In genomic region chr1:67146101-67146500, GRCh38 we compare ENCODE assay signal across 23 cellular contexts. TPM values are rescaled to one million over a fixed set of nuclear protein-coding genes. Genes with fewer than 3 reads are reported as not detected.
"Had no signal": no experiment of that assay in that cellular context is flagged by ENCODE, and none has a peak within 500 bp of the region (broad histone marks: within the 10 kb centered on the region; RNA-seq: fewer than 3 reads in every experiment).

No MANE protein-coding gene starts in this region.

- H3K9me3 ChIP-seq: SJSA1 had no signal

- H3K27me3 ChIP-seq: cardiac muscle cell had no signal

- H3K36me3 ChIP-seq: cardiac muscle cell, SJSA1 had no signal

- H3K4me3 Mint-ChIP-seq: activated CD4-positive, alpha-beta T cell treated with anti-CD3 and anti-CD28 coated beads for 36 hours; activated CD8-positive, alpha-beta T cell treated with anti-CD3 and anti-CD28 coated beads for 36 hours; activated naive CD4-positive, alpha-beta T cell treated with anti-CD3 and anti-CD28 coated beads, Interleukin-2, amount 10 ng/mL, durations not matched to agents 7 days and 5 days; activated T-cell treated with anti-CD3 and anti-CD28 coated beads, Interleukin-2, amount 50 U/mL, for 4 hours had no signal

- H3K27ac Mint-ChIP-seq: activated CD4-positive, alpha-beta T cell treated with anti-CD3 and anti-CD28 coated beads for 36 hours; activated CD8-positive, alpha-beta T cell treated with anti-CD3 and anti-CD28 coated beads for 36 hours; activated naive CD4-positive, alpha-beta T cell treated with anti-CD3 and anti-CD28 coated beads, Interleukin-2, amount 10 ng/mL, durations not matched to agents 7 days and 5 days; activated T-helper 2 cell treated with anti-CD3 and anti-CD28 coated beads, Interferon-gamma antibody, Interleukin-2, Interleukin-4, amounts not matched to agents 10 μg/mL and 5 μg/mL and 100 μg/mL, durations not matched to agents 14 hours and 24 hours and 36 hours had no signal

- H3K36me3 Mint-ChIP-seq: activated naive CD4-positive, alpha-beta T cell treated with anti-CD3 and anti-CD28 coated beads, Interleukin-2, amount 10 ng/mL, durations not matched to agents 7 days and 5 days had no signal

- H3K27ac ChIP-seq: cardiac muscle cell, SJSA1, VCaP had no signal

- ATAC-seq: activated CD4-positive, alpha-beta T cell treated with anti-CD3 and anti-CD28 coated beads for 36 hours; activated CD8-positive, alpha-beta T cell treated with anti-CD3 and anti-CD28 coated beads for 36 hours; activated T-cell treated with anti-CD3 and anti-CD28 coated beads, Interleukin-2, amount 50 U/mL, for 4 hours; HepG2; PC-3; SK-N-SH treated with all-trans-retinoic acid at 6 μM for 48 hours had no signal

- H3K4me3 ChIP-seq: cardiac muscle cell, SJSA1 had no signal

- H3K9me3 Mint-ChIP-seq: activated CD8-positive, alpha-beta T cell treated with anti-CD3 and anti-CD28 coated beads for 36 hours; activated naive CD4-positive, alpha-beta T cell treated with anti-CD3 and anti-CD28 coated beads, Interleukin-2, amount 10 ng/mL, durations not matched to agents 7 days and 5 days; activated T-cell treated with anti-CD3 and anti-CD28 coated beads, Interleukin-2, amount 50 U/mL, for 4 hours; activated T-helper 2 cell treated with anti-CD3 and anti-CD28 coated beads, Interferon-gamma antibody, Interleukin-2, Interleukin-4, amounts not matched to agents 10 μg/mL and 5 μg/mL and 100 μg/mL, durations not matched to agents 14 hours and 24 hours and 36 hours had no signal

- DNase-seq: activated CD4-positive, alpha-beta T cell treated with anti-CD3 and anti-CD28 coated beads for 36 hours; activated CD8-positive, alpha-beta T cell treated with anti-CD3 and anti-CD28 coated beads for 36 hours; activated gamma-delta T cell treated with Interleukin-2 at 50 U/mL for 16 hours; activated naive CD4-positive, alpha-beta T cell treated with anti-CD3 and anti-CD28 coated beads, Interleukin-2, amount 10 ng/mL, durations not matched to agents 7 days and 5 days; activated T-cell treated with anti-CD3 and anti-CD28 coated beads, Interleukin-2, amount 50 U/mL, for 4 hours; aorta; MM.1S; NCI-H1105 treated with DMSO at 0.1 percent for 48 hours; NCI-H1436 treated with DMSO at 0.1 percent for 48 hours; NCI-H187 treated with DMSO at 0.1 percent for 48 hours; NCI-H2081 treated with DMSO at 0.1 percent for 48 hours; NCI-H446; NCI-H524; PC-3; SHP77; T1000 had no signal

- FAIRE-seq: HepG2, RCC 7860 had no signal

RNA-seq across cellular contexts. Expression of gene C1orf141, which starts 11.3 kb away (rescaled TPM):
- total RNA-seq: activated CD8-positive, alpha-beta T cell treated with anti-CD3 and anti-CD28 coated beads for 36 hours; activated T-helper 2 cell treated with anti-CD3 and anti-CD28 coated beads, Interferon-gamma antibody, Interleukin-2, Interleukin-4, amounts not matched to agents 10 μg/mL and 5 μg/mL and 100 μg/mL, durations not matched to agents 14 hours and 24 hours and 36 hours; aorta; cardiac muscle cell; HepG2; PC-3; SJSA1 had no signal

RNA-seq across cellular contexts. Expression of gene IL23R, which starts 20.2 kb away (rescaled TPM):
- total RNA-seq: cardiac muscle cell, HepG2, PC-3, SJSA1 had no signal
